1 cellular context compared by ENCODE assay signal in genomic region chr11:72225411-72225951, GRCh38.
A peak's percentile ranks its signal among the peaks of the same experiment; 100 is the strongest.
TF ChIP-seq lines count a peak whose summit lies in the region.

No MANE protein-coding gene starts in this region.

TF ChIP-seq in H1, 55 proteins besides CTCF, POLR2A, EP300 and RAD21:
- TF ChIP-seq SUZ12 (IDR thresholded peaks at IDR 0.05; ENCODE audit: low read length) = peak; percentile 22; the same call in 1 of the 2 replicates
- TF ChIP-seq CBX5 (IDR thresholded peaks at IDR 0.05; ENCODE audit: low read depth, low read length) = no peak
- no peak for TF ChIP-seq BRCA1 (IDR thresholded peaks at IDR 0.05; ENCODE audit: low read depth, low read length)
